In the genomic region with DNA sequence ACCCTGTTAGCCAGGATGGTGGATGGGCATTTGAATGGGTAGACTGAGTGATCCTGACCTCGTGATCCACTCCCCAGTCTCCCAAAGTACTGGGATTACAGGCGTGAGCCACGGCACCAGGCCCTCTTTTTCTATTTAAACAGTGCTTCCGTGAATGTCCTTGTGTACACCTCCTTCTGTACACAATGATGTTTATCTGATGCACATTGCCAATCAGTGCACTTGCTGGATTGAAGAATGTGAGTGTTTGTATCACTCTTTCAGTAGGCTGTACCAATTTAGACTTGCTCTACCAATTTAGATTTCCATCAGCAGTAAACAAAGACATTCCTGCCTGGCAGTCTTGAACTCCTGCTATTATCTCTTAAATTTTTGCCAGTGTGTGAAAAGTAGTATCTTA, we compare ENCODE assay signal across 1 cellular context.
A peak's percentile ranks its signal among the peaks of the same experiment; 100 is the strongest.
TF ChIP-seq lines count a peak whose summit lies in the region.

No MANE protein-coding gene starts in this region.

TF ChIP-seq in HepG2, 621 proteins besides CTCF, POLR2A, EP300 and RAD21:
- TF ChIP-seq MXI1 (IDR thresholded peaks at IDR 0.05; ENCODE audit: borderline replicate concordance, low read depth, low read length) (peak; percentile 17; the same call in 1 of the 3 replicates), RXRB (CRISPR knock-in tag; IDR thresholded peaks at IDR 0.05; ENCODE audit: borderline replicate concordance) (peak; percentile 43; the same call in 1 of the 2 replicates), FOXK1 (CRISPR knock-in tag; IDR thresholded peaks at IDR 0.05; ENCODE audit: borderline replicate concordance, low read depth) (peak; percentile 44; the same call in 1 of the 2 replicates), FOXP1 (IDR thresholded peaks at IDR 0.05) (peak; percentile 74), FOXP1 (CRISPR knock-in tag; IDR thresholded peaks at IDR 0.05) (peak; percentile 91), ELF3 (CRISPR knock-in tag; IDR thresholded peaks at IDR 0.05) (0 out of 2 replicates have a peak, but pooled peaks have one; percentile 38), ERF (CRISPR knock-in tag; IDR thresholded peaks at IDR 0.05) (0 out of 2 replicates have a peak, but pooled peaks have one; percentile 28), SOX13 (IDR thresholded peaks at IDR 0.05) (no peak), SOX13 (CRISPR knock-in tag; conservative IDR thresholded peaks at IDR 0.05 in 1 of 2, IDR thresholded peaks at IDR 0.05 in 1 of 2) (0 out of 4 replicates have a peak, but pooled peaks of 1 of the 2 experiments have one; percentile 45), MED13 (CRISPR knock-in tag; IDR thresholded peaks at IDR 0.05) (no peak), GFI1 (CRISPR knock-in tag; IDR thresholded peaks at IDR 0.05; ENCODE audit: borderline replicate concordance) (peak; percentile 76), RARA (CRISPR knock-in tag; IDR thresholded peaks at IDR 0.05) (0 out of 2 replicates have a peak, but pooled peaks have one; percentile 8), SAP130 (CRISPR knock-in tag; IDR thresholded peaks at IDR 0.05; ENCODE audit: low read depth) (0 out of 2 replicates have a peak, but pooled peaks have one; percentile 27), HMG20A (CRISPR knock-in tag; IDR thresholded peaks at IDR 0.05; ENCODE audit: borderline replicate concordance) (peak; percentile 37; the same call in 1 of the 2 replicates), MIXL1 (CRISPR knock-in tag; IDR thresholded peaks at IDR 0.05) (0 out of 2 replicates have a peak, but pooled peaks have one; percentile 33), GATAD2A (CRISPR knock-in tag; IDR thresholded peaks at IDR 0.05) (peak; percentile 49), THAP11 (CRISPR knock-in tag; IDR thresholded peaks at IDR 0.05) (0 out of 2 replicates have a peak, but pooled peaks have one; percentile 29), ZNF672 (CRISPR knock-in tag; IDR thresholded peaks at IDR 0.05) (no peak), MEF2D (CRISPR knock-in tag; IDR thresholded peaks at IDR 0.05) (no peak), FOXA3 (CRISPR knock-in tag; IDR thresholded peaks at IDR 0.05) (peak; percentile 89), FOXO1 (CRISPR knock-in tag; IDR thresholded peaks at IDR 0.05) (peak; percentile 45; the same call in 1 of the 2 replicates), TBX2 (CRISPR knock-in tag; IDR thresholded peaks at IDR 0.05; ENCODE audit: borderline replicate concordance) (no peak), SIN3B (IDR thresholded peaks at IDR 0.05; ENCODE audit: low read length) (no peak), FOXA1 (IDR thresholded peaks at IDR 0.05) (no peak; the same call in 1 of the 2 replicates), FOXA1 (CRISPR knock-in tag; IDR thresholded peaks at IDR 0.05) (peak; percentile 76), MTA1 (CRISPR knock-in tag; IDR thresholded peaks at IDR 0.05; ENCODE audit: borderline replicate concordance) (no peak), SOX5 (CRISPR knock-in tag; IDR thresholded peaks at IDR 0.05; ENCODE audit: borderline replicate concordance) (0 out of 2 replicates have a peak, but pooled peaks have one; percentile 22)
- TF ChIP-seq, protein P1, sequence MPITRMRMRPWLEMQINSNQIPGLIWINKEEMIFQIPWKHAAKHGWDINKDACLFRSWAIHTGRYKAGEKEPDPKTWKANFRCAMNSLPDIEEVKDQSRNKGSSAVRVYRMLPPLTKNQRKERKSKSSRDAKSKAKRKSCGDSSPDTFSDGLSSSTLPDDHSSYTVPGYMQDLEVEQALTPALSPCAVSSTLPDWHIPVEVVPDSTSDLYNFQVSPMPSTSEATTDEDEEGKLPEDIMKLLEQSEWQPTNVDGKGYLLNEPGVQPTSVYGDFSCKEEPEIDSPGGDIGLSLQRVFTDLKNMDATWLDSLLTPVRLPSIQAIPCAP (CRISPR knock-in tag; IDR thresholded peaks at IDR 0.05; ENCODE audit: low read depth): no peak
- TF ChIP-seq, protein P2, sequence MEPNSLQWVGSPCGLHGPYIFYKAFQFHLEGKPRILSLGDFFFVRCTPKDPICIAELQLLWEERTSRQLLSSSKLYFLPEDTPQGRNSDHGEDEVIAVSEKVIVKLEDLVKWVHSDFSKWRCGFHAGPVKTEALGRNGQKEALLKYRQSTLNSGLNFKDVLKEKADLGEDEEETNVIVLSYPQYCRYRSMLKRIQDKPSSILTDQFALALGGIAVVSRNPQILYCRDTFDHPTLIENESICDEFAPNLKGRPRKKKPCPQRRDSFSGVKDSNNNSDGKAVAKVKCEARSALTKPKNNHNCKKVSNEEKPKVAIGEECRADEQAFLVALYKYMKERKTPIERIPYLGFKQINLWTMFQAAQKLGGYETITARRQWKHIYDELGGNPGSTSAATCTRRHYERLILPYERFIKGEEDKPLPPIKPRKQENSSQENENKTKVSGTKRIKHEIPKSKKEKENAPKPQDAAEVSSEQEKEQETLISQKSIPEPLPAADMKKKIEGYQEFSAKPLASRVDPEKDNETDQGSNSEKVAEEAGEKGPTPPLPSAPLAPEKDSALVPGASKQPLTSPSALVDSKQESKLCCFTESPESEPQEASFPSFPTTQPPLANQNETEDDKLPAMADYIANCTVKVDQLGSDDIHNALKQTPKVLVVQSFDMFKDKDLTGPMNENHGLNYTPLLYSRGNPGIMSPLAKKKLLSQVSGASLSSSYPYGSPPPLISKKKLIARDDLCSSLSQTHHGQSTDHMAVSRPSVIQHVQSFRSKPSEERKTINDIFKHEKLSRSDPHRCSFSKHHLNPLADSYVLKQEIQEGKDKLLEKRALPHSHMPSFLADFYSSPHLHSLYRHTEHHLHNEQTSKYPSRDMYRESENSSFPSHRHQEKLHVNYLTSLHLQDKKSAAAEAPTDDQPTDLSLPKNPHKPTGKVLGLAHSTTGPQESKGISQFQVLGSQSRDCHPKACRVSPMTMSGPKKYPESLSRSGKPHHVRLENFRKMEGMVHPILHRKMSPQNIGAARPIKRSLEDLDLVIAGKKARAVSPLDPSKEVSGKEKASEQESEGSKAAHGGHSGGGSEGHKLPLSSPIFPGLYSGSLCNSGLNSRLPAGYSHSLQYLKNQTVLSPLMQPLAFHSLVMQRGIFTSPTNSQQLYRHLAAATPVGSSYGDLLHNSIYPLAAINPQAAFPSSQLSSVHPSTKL (CRISPR knock-in tag; IDR thresholded peaks at IDR 0.05): peak; percentile 44
- TF ChIP-seq, protein P3, sequence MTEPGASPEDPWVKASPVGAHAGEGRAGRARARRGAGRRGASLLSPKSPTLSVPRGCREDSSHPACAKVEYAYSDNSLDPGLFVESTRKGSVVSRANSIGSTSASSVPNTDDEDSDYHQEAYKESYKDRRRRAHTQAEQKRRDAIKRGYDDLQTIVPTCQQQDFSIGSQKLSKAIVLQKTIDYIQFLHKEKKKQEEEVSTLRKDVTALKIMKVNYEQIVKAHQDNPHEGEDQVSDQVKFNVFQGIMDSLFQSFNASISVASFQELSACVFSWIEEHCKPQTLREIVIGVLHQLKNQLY (CRISPR knock-in tag; IDR thresholded peaks at IDR 0.05): no peak
- TF ChIP-seq, protein P4, sequence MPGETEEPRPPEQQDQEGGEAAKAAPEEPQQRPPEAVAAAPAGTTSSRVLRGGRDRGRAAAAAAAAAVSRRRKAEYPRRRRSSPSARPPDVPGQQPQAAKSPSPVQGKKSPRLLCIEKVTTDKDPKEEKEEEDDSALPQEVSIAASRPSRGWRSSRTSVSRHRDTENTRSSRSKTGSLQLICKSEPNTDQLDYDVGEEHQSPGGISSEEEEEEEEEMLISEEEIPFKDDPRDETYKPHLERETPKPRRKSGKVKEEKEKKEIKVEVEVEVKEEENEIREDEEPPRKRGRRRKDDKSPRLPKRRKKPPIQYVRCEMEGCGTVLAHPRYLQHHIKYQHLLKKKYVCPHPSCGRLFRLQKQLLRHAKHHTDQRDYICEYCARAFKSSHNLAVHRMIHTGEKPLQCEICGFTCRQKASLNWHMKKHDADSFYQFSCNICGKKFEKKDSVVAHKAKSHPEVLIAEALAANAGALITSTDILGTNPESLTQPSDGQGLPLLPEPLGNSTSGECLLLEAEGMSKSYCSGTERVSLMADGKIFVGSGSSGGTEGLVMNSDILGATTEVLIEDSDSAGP (CRISPR knock-in tag; IDR thresholded peaks at IDR 0.05; ENCODE audit: borderline replicate concordance): no peak
- TF ChIP-seq, protein P5, sequence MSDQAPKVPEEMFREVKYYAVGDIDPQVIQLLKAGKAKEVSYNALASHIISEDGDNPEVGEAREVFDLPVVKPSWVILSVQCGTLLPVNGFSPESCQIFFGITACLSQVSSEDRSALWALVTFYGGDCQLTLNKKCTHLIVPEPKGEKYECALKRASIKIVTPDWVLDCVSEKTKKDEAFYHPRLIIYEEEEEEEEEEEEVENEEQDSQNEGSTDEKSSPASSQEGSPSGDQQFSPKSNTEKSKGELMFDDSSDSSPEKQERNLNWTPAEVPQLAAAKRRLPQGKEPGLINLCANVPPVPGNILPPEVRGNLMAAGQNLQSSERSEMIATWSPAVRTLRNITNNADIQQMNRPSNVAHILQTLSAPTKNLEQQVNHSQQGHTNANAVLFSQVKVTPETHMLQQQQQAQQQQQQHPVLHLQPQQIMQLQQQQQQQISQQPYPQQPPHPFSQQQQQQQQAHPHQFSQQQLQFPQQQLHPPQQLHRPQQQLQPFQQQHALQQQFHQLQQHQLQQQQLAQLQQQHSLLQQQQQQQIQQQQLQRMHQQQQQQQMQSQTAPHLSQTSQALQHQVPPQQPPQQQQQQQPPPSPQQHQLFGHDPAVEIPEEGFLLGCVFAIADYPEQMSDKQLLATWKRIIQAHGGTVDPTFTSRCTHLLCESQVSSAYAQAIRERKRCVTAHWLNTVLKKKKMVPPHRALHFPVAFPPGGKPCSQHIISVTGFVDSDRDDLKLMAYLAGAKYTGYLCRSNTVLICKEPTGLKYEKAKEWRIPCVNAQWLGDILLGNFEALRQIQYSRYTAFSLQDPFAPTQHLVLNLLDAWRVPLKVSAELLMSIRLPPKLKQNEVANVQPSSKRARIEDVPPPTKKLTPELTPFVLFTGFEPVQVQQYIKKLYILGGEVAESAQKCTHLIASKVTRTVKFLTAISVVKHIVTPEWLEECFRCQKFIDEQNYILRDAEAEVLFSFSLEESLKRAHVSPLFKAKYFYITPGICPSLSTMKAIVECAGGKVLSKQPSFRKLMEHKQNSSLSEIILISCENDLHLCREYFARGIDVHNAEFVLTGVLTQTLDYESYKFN (CRISPR knock-in tag; conservative IDR thresholded peaks at IDR 0.05): no peak
- TF ChIP-seq, protein P6, sequence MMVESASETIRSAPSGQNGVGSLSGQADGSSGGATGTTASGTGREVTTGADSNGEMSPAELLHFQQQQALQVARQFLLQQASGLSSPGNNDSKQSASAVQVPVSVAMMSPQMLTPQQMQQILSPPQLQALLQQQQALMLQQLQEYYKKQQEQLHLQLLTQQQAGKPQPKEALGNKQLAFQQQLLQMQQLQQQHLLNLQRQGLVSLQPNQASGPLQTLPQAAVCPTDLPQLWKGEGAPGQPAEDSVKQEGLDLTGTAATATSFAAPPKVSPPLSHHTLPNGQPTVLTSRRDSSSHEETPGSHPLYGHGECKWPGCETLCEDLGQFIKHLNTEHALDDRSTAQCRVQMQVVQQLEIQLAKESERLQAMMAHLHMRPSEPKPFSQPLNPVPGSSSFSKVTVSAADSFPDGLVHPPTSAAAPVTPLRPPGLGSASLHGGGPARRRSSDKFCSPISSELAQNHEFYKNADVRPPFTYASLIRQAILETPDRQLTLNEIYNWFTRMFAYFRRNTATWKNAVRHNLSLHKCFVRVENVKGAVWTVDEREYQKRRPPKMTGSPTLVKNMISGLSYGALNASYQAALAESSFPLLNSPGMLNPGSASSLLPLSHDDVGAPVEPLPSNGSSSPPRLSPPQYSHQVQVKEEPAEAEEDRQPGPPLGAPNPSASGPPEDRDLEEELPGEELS (CRISPR knock-in tag; IDR thresholded peaks at IDR 0.05): peak; percentile 72
- TF ChIP-seq, protein P7, sequence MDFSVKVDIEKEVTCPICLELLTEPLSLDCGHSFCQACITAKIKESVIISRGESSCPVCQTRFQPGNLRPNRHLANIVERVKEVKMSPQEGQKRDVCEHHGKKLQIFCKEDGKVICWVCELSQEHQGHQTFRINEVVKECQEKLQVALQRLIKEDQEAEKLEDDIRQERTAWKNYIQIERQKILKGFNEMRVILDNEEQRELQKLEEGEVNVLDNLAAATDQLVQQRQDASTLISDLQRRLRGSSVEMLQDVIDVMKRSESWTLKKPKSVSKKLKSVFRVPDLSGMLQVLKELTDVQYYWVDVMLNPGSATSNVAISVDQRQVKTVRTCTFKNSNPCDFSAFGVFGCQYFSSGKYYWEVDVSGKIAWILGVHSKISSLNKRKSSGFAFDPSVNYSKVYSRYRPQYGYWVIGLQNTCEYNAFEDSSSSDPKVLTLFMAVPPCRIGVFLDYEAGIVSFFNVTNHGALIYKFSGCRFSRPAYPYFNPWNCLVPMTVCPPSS (IDR thresholded peaks at IDR 0.05): no peak
